Comparison of ENCODE assay signal across 23 cellular contexts in the genomic region with DNA sequence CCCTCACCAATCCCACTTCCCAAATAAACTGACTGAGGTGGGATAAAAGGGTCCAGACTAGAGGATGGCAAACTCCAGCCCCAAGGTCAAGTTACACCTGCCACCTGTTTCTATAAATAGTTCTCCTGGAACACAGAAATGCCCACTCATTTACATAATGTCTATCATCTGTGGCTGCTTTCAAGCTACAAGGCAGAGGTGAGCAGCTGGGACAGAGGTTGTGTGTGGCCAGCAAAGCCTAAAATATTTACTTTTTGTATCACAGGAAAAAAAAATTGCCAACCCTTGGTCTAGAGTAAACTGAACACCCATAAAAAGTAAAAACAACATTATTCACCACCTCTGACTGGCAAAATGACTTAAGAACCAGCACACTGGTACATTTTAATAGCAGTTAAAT.
"Had no signal": no experiment of that assay in that cellular context is flagged by ENCODE, and none has a peak within 500 bp of the region (broad histone marks: within the 10 kb centered on the region; RNA-seq: fewer than 3 reads in every experiment).

No MANE protein-coding gene starts in this region.

- H3K36me3 ChIP-seq: gastrocnemius medialis, lower lobe of right lung, sigmoid colon, thoracic aorta, tibial nerve, upper lobe of left lung had no signal

- FAIRE-seq: keratinocyte, urothelium cell line had no signal

- H3K4me3 ChIP-seq: gastrocnemius medialis, lower lobe of right lung, psoas muscle, sigmoid colon, thoracic aorta, tibial nerve, upper lobe of left lung had no signal

- H3K9me3 ChIP-seq: gastrocnemius medialis, psoas muscle, thoracic aorta had no signal

- H3K4me1 ChIP-seq: gastrocnemius medialis, lower lobe of right lung, psoas muscle, sigmoid colon, tibial nerve, upper lobe of left lung had no signal

- H3K27ac ChIP-seq: epithelial cell of prostate, gastrocnemius medialis, lower lobe of right lung, psoas muscle, sigmoid colon, thoracic aorta, tibial nerve, upper lobe of left lung had no signal

- ATAC-seq: esophagus mucosa; gastrocnemius medialis; left ventricle myocardium superior; lower lobe of right lung; naive thymus-derived CD8-positive, alpha-beta T cell; psoas muscle; right cardiac atrium; stimulated activated memory B cell treated with anti-CD40 and anti-IgM and Interleukin-4, amounts not matched to agents 10 μg/mL and 1 μg/mL and 100 μg/mL, for 72 hours had no signal

- DNase-seq: effector CD8-positive, alpha-beta T cell; endodermal cell; foreskin fibroblast; gastrocnemius medialis; head of caudate nucleus; left ventricle myocardium superior; lower lobe of right lung; naive thymus-derived CD8-positive, alpha-beta T cell; nephron progenitor cell; nucleus accumbens; posterior cingulate gyrus; psoas muscle; right cardiac atrium; sigmoid colon; stimulated activated CD4-positive, alpha-beta T cell treated with anti-CD3 and anti-CD28 coated beads, Interleukin-4, amount 100 ng/mL, for 4 hours; upper lobe of left lung had no signal

- H3K27me3 ChIP-seq: gastrocnemius medialis, sigmoid colon, tibial nerve, upper lobe of left lung had no signal
